Comparison of ENCODE assay signal across 15 cellular contexts in the genomic region with DNA sequence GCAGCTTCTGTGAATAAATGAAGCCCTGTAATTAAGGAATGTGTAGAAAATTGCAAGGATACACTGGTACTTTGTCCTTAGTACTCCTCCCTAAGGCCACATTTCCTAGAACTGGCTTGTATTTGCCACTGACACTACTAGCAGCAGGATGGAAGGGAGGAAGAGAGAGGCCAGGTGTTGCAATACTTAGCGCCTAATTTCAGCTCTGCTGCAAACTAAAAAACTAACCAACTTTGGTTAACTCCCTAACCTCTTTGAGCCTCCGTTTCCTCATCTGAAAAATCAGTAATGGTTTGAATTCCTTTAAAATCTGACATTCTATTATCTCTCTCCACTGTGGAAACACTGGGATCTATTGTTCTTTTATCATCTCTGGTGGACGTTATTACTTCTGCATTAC.
DNase-seq lines count a peak whose midpoint lies in the region; TF ChIP-seq lines count a peak whose summit lies in the region.
"Had no signal": no experiment of that assay in that cellular context is flagged by ENCODE, and none has a peak within 500 bp of the region (broad histone marks: within the 10 kb centered on the region; RNA-seq: fewer than 3 reads in every experiment).

No MANE protein-coding gene starts in this region.

- WGBS in tibial nerve, 2 donors = 37 to 39% methylated on average over 3 of the region's 3 CpGs
- WGBS in testis, 2 donors = 43 to 58% methylated on average over 3 of the region's 3 CpGs

- DNase-seq in GF-D8 (lab: John Stamatoyannopoulos, UW) (peak; percentile 22), MV-4-11 (lab: John Stamatoyannopoulos, UW) (peak; percentile 45), SK-MEL-5 (ENCODE audit: low read depth, low spot score) (peak; percentile 80), NCI-H2227 (lab: John Stamatoyannopoulos, UW; ENCODE audit: unreplicated experiment) (no peak), tibial nerve (ENCODE audit: low spot score in 2 of 2) (no peak), Ammon's horn (ENCODE audit: low spot score) (no peak), testis (no peak)
- DNase-seq: Calu3; CD4-positive, CD25-positive, alpha-beta regulatory T cell; DMS 273 treated with DMSO at 0.1 percent for 48 hours; DMS79; GOT3; H9; IMR-90 had no signal

- TF ChIP-seq CTCF in tibial nerve (IDR thresholded peaks at IDR 0.05) (no peak), testis (IDR thresholded peaks at IDR 0.05) (no peak)

- H3K36me3 ChIP-seq in tibial nerve = no peaks in the 10 kb centered on the region
- H3K36me3 ChIP-seq in testis (ENCODE audit: low read depth, missing control alignments) = no peaks in the 10 kb centered on the region
- H3K36me3 ChIP-seq: BLaER1 had no signal

- H3K27ac ChIP-seq in tibial nerve = no peak overlapping the region
- no peak overlapping the region for H3K27ac ChIP-seq in testis
- H3K27ac ChIP-seq: BLaER1 had no signal

- in situ Hi-C loops in SK-MEL-5 (cut with HindIII; ENCODE audit: low pct_unique_long_range_greater_than_20kb, low sequenced_read_pairs) = no loop called here

- intact Hi-C loops in testis (cut with DNase I; ENCODE audit: low total_unique reads) = no loop called here

- TF ChIP-seq POLR2A in tibial nerve (IDR thresholded peaks at IDR 0.05) (no peak), testis (IDR thresholded peaks at IDR 0.05) (no peak)

- no peaks in the 10 kb centered on the region for H3K9me3 ChIP-seq in tibial nerve
- H3K9me3 ChIP-seq in testis = no peaks in the 10 kb centered on the region
- H3K9me3 ChIP-seq: BLaER1 had no signal

- H3K27me3 ChIP-seq in tibial nerve = peaks cover 0 to 4% of the 10 kb centered on the region in 2 donors
- no peaks in the 10 kb centered on the region for H3K27me3 ChIP-seq in testis
- H3K27me3 ChIP-seq: BLaER1 had no signal

- no peaks in the 10 kb centered on the region for H3K4me1 ChIP-seq in tibial nerve
- H3K4me1 ChIP-seq in testis = no peaks in the 10 kb centered on the region
- H3K4me1 ChIP-seq: BLaER1 had no signal

- TF ChIP-seq EP300 in tibial nerve (IDR thresholded peaks at IDR 0.05) = no peak

- no peak overlapping the region for H3K4me3 ChIP-seq in tibial nerve
- no peak overlapping the region for H3K4me3 ChIP-seq in testis
- H3K4me3 ChIP-seq: BLaER1 had no signal

Comparison
In these comparisons a context has a peak if more than half of its experiments do, and no peak if none do; other contexts are left out.
1. DNase-seq: peak in GF-D8 (single experiment), MV-4-11 (single experiment) and SK-MEL-5 (single experiment); none in NCI-H2227 (single experiment), tibial nerve (0 of 2), Ammon's horn (single experiment) and testis (single experiment).